Comparison of ENCODE assay signal across 28 cellular contexts in genomic region chr13:56393549-56393948, GRCh38.
"Had no signal": no experiment of that assay in that cellular context is flagged by ENCODE, and none has a peak within 500 bp of the region (broad histone marks: within the 10 kb centered on the region; RNA-seq: fewer than 3 reads in every experiment).

No MANE protein-coding gene starts in this region.

- H3K4me3 Mint-ChIP-seq: natural killer cell; nephron; neural progenitor cell; stimulated activated effector memory CD8-positive, alpha-beta T cell treated with anti-CD3 and anti-CD28 coated beads, Interleukin-12 subunit alpha, Interleukin-12 subunit beta, amount 100 ng/mL, for 72 hours; stimulated activated naive B cell treated with anti-CD40 and anti-IgM and Interleukin-4, amounts not matched to agents 10 μg/mL and 1 μg/mL and 100 μg/mL, for 72 hours; stimulated activated naive CD8-positive, alpha-beta T cell treated with anti-CD3 and anti-CD28 coated beads, Interleukin-15, Interleukin-2, amounts not matched to agents 100 ng/mL and 50 ng/mL, for 24 hours; type B pancreatic cell had no signal

- ATAC-seq: natural killer cell; psoas muscle; right cardiac atrium; right lobe of liver; stimulated activated effector memory CD8-positive, alpha-beta T cell treated with anti-CD3 and anti-CD28 coated beads, Interleukin-12 subunit alpha, Interleukin-12 subunit beta, amount 100 ng/mL, for 72 hours; stimulated activated naive B cell treated with anti-CD40 and anti-IgM and Interleukin-4, amounts not matched to agents 10 μg/mL and 1 μg/mL and 100 μg/mL, for 72 hours; upper lobe of right lung had no signal

- H3K27ac Mint-ChIP-seq: natural killer cell; nephron; neural progenitor cell; progenitor cell of endocrine pancreas; stimulated activated effector memory CD8-positive, alpha-beta T cell treated with anti-CD3 and anti-CD28 coated beads, Interleukin-12 subunit alpha, Interleukin-12 subunit beta, amount 100 ng/mL, for 72 hours; stimulated activated naive B cell treated with anti-CD40 and anti-IgM and Interleukin-4, amounts not matched to agents 10 μg/mL and 1 μg/mL and 100 μg/mL, for 72 hours; stimulated activated naive CD8-positive, alpha-beta T cell treated with anti-CD3 and anti-CD28 coated beads, Interleukin-15, Interleukin-2, amounts not matched to agents 100 ng/mL and 50 ng/mL, for 24 hours; type B pancreatic cell had no signal

- H3K4me1 Mint-ChIP-seq: natural killer cell; nephron; neural progenitor cell; stimulated activated effector memory CD8-positive, alpha-beta T cell treated with anti-CD3 and anti-CD28 coated beads, Interleukin-12 subunit alpha, Interleukin-12 subunit beta, amount 100 ng/mL, for 72 hours; stimulated activated naive B cell treated with anti-CD40 and anti-IgM and Interleukin-4, amounts not matched to agents 10 μg/mL and 1 μg/mL and 100 μg/mL, for 72 hours had no signal

- H3K36me3 ChIP-seq: neural progenitor cell, ovary, right lobe of liver, sigmoid colon, stomach, thoracic aorta, thyroid gland, transverse colon, upper lobe of right lung had no signal

- H3K4me3 ChIP-seq: neural progenitor cell, ovary, psoas muscle, right lobe of liver, sigmoid colon, stomach, thoracic aorta, thyroid gland, transverse colon, upper lobe of right lung, uterus had no signal

- H3K27ac ChIP-seq: neural progenitor cell, ovary, parathyroid adenoma, psoas muscle, right lobe of liver, sigmoid colon, stomach, thoracic aorta, thyroid gland, transverse colon, upper lobe of right lung, uterus had no signal

- H3K9me3 ChIP-seq: ovary, psoas muscle, right lobe of liver, thoracic aorta, thyroid gland, upper lobe of right lung, uterus had no signal

- H3K27me3 Mint-ChIP-seq: progenitor cell of endocrine pancreas; stimulated activated naive B cell treated with anti-CD40 and anti-IgM and Interleukin-4, amounts not matched to agents 10 μg/mL and 1 μg/mL and 100 μg/mL, for 72 hours; stimulated activated naive CD8-positive, alpha-beta T cell treated with anti-CD3 and anti-CD28 coated beads, Interleukin-15, Interleukin-2, amounts not matched to agents 100 ng/mL and 50 ng/mL, for 24 hours; type B pancreatic cell had no signal

- DNase-seq: natural killer cell; occipital lobe; ovary; posterior cingulate gyrus; psoas muscle; right cardiac atrium; right lobe of liver; sigmoid colon; small intestine; stimulated activated CD4-positive, alpha-beta T cell treated with anti-CD3 and anti-CD28 coated beads, Interleukin-15, amount 100 ng/mL, for 24 hours; stimulated activated CD4-positive, alpha-beta T cell treated with anti-CD3 and anti-CD28 coated beads, Interleukin-2, amount 100 ng/mL, for 24 hours; stimulated activated CD4-positive, alpha-beta T cell treated with anti-CD3 and anti-CD28 coated beads, Interleukin-2, amount 100 ng/mL, for 48 hours; stimulated activated CD4-positive, alpha-beta T cell treated with anti-CD3 and anti-CD28 coated beads, Interleukin-4, amount 100 ng/mL, for 24 hours; stimulated activated naive B cell treated with anti-CD40 and anti-IgM and Interleukin-4, amounts not matched to agents 10 μg/mL and 1 μg/mL and 100 μg/mL, for 72 hours; stimulated activated naive CD4-positive, alpha-beta T cell treated with Interleukin-2 at 50 U/mL for 16 hours; stomach; thyroid gland; transverse colon; upper lobe of right lung; uterus had no signal

- H3K36me3 Mint-ChIP-seq: neural progenitor cell; stimulated activated effector memory CD8-positive, alpha-beta T cell treated with anti-CD3 and anti-CD28 coated beads, Interleukin-12 subunit alpha, Interleukin-12 subunit beta, amount 100 ng/mL, for 72 hours; stimulated activated naive B cell treated with anti-CD40 and anti-IgM and Interleukin-4, amounts not matched to agents 10 μg/mL and 1 μg/mL and 100 μg/mL, for 72 hours; type B pancreatic cell had no signal

- H3K27me3 ChIP-seq: neural progenitor cell, ovary, right lobe of liver, sigmoid colon, stomach, thyroid gland, transverse colon, upper lobe of right lung, uterus had no signal

- H3K4me1 ChIP-seq: neural progenitor cell, parathyroid adenoma, psoas muscle, right lobe of liver, sigmoid colon, stomach, thyroid gland, transverse colon, upper lobe of right lung, uterus had no signal
